ENCODE assay signal across 9 cellular contexts in genomic region chr6:69719602-69720193, GRCh38.
DNase-seq lines count a peak whose midpoint lies in the region; ATAC-seq and TF ChIP-seq lines count a peak whose summit lies in the region.
"Had no signal": no experiment of that assay in that cellular context is flagged by ENCODE, and none has a peak within 500 bp of the region (broad histone marks: within the 10 kb centered on the region; RNA-seq: fewer than 3 reads in every experiment).

No MANE protein-coding gene starts in this region.

- no peak for TF ChIP-seq POLR2A in sigmoid colon (IDR thresholded peaks at IDR 0.05)

- peak; percentile 54 for DNase-seq in A673 (ENCODE audit: low spot score)
- DNase-seq in SK-N-DZ (ENCODE audit: low spot score): peak; percentile 44
- DNase-seq in iris pigment epithelial cell (ENCODE audit: low read depth): peak; percentile 50
- DNase-seq in hippocampal formation (lab: John Stamatoyannopoulos, UW): no peak
- DNase-seq in sigmoid colon: no peak
- DNase-seq in activated CD4-positive, alpha-beta T cell treated with anti-CD3 and anti-CD28 coated beads for 1 hour: no peak

- H3K27me3 ChIP-seq in A673 (replicated peaks; ENCODE audit: insufficient read depth, low read depth, low read length, poor library complexity): no peaks in the 10 kb centered on the region
- no peaks in the 10 kb centered on the region for H3K27me3 ChIP-seq in sigmoid colon

- 18 to 47% methylated on average over 2 of the region's 2 CpGs for WGBS in sigmoid colon, 2 donors

- BruUV-seq in A673 (replicated peaks; lab: Mats Ljungman, UMichigan): no TSS peak

- H3K9me3 ChIP-seq in A673 (ENCODE audit: low read depth, low read length, poor library complexity, severe bottlenecking): no peaks in the 10 kb centered on the region
- H3K9me3 ChIP-seq in sigmoid colon: no peaks in the 10 kb centered on the region

- intact Hi-C loops in A673 (cut with micrococcal nuclease; ENCODE audit: unreplicated experiment): loop anchor here (10.0 kb wide), 2 partner anchors 545 to 745 kb away; no protein-coding TSS in a partner anchor
- intact Hi-C loops in sigmoid colon (cut with DNase I): no loop called here

- H3K4me1 ChIP-seq in A673 (ENCODE audit: insufficient read depth, low read length, poor library complexity, severe bottlenecking): no peaks in the 10 kb centered on the region
- no peaks in the 10 kb centered on the region for H3K4me1 ChIP-seq in sigmoid colon

- ATAC-seq in GM18502 (IDR thresholded peaks at IDR 0.05; ENCODE audit: poor library complexity, unreplicated experiment): peak; percentile 93
- peak; percentile 56 for ATAC-seq in HG03108 (IDR thresholded peaks at IDR 0.05; ENCODE audit: unreplicated experiment)

- H3K27ac ChIP-seq in A673 (ENCODE audit: low read depth, low read length, poor library complexity, severe bottlenecking) (no peak overlapping the region), sigmoid colon (no peak overlapping the region)
- H3K27ac ChIP-seq: epithelial cell of prostate had no signal

- no peaks in the 10 kb centered on the region for H3K36me3 ChIP-seq in A673 (ENCODE audit: insufficient read depth, low read length, poor library complexity, severe bottlenecking)
- H3K36me3 ChIP-seq in sigmoid colon: peaks cover 0 to 21% (median 7%) of the 10 kb centered on the region in 4 donors

- TF ChIP-seq CTCF in A673 (conservative IDR thresholded peaks at IDR 0.05; ENCODE audit: low read depth, low read length) (peak; percentile 64), sigmoid colon (IDR thresholded peaks at IDR 0.05) (no peak)

- H3K4me3 ChIP-seq in A673 (ENCODE audit: low read depth, low read length, poor library complexity, severe bottlenecking): no peak overlapping the region
- no peak overlapping the region for H3K4me3 ChIP-seq in sigmoid colon

- no peak for TF ChIP-seq EP300 in sigmoid colon (IDR thresholded peaks at IDR 0.05)

- POLR2A ChIA-PET in A673 (lab: Charles Lee; ENCODE audit: low non-redundant PET): no interaction called here

- CTCF ChIA-PET in A673 (lab: Charles Lee): no interaction called here

Comparison
In these comparisons a context has a peak if more than half of its experiments do, and no peak if none do; other contexts are left out.
1. DNase-seq: peak in A673 (single experiment), SK-N-DZ (single experiment) and iris pigment epithelial cell (single experiment); none in hippocampal formation (0 of 2), sigmoid colon (single experiment) and activated CD4-positive, alpha-beta T cell treated with anti-CD3 and anti-CD28 coated beads for 1 hour (single experiment).